Comparison of ENCODE assay signal across 17 cellular contexts in the genomic region with DNA sequence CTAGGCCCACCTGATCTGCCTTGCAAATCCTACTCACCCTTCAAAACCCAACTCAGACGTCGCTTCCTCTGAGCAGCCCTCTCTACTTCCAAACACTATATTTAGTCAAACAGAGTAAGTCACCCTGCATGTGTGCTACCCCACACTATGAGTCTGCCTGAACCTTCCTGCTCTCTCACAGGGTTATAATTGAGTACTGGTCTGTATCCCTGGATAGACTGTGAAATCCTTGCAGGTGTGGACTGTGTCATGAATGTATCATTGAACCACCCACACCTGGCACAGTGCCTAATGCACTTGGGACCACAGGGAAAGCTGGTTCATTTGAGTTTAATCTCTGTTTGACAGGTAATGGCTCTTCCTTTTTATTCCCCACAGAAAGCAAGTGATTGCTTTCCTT. TPM values are rescaled to one million over a fixed set of nuclear protein-coding genes. Genes with fewer than 3 reads are reported as not detected.
DNase-seq lines count a peak whose midpoint lies in the region; ATAC-seq and TF ChIP-seq lines count a peak whose summit lies in the region.
"Had no signal": no experiment of that assay in that cellular context is flagged by ENCODE, and none has a peak within 500 bp of the region (broad histone marks: within the 10 kb centered on the region; RNA-seq: fewer than 3 reads in every experiment).

No MANE protein-coding gene starts in this region.

- no peak overlapping the region for H3K4me3 ChIP-seq in epithelial cell of esophagus (ENCODE audit: low read length)

- peak; percentile 16 for DNase-seq in NCI-H748 (lab: John Stamatoyannopoulos, UW; ENCODE audit: unreplicated experiment)
- DNase-seq in NCI-H748 treated with DMSO at 0.1 percent for 48 hours (lab: John Stamatoyannopoulos, UW) = no peak
- peak; percentile 40 for DNase-seq in Daoy (ENCODE audit: low read depth)
- DNase-seq in epithelial cell of esophagus (ENCODE audit: low read depth) = peak; percentile 65
- no peak for DNase-seq in left lobe of liver (ENCODE audit: low spot score)
- DNase-seq in stimulated activated CD4-positive, alpha-beta T cell treated with anti-CD3 and anti-CD28 coated beads, Interleukin-12 subunit alpha, Interleukin-12 subunit beta, amount 100 ng/mL, for 4 hours = no peak
- DNase-seq: CD8-positive, alpha-beta T cell; COR-L47; DMS153; DMS79 treated with DMSO at 0.1 percent for 48 hours; GDM1; HCEC 1CT; HFFc6 had no signal

- ATAC-seq in left lobe of liver = peak; percentile 69
- no peak for ATAC-seq in GM18861 (IDR thresholded peaks at IDR 0.05; ENCODE audit: unreplicated experiment)
- no peak for ATAC-seq in GM21528 (IDR thresholded peaks at IDR 0.05; ENCODE audit: low FRiP score, unreplicated experiment)
- ATAC-seq: CD8-positive, alpha-beta T cell had no signal

- no peak for TF ChIP-seq CTCF in epithelial cell of esophagus (IDR thresholded peaks at IDR 0.05; ENCODE audit: insufficient read depth, low read depth, low read length, missing control alignments)

RNA-seq across cellular contexts. Expression of gene FBXO39, which starts 3.4 kb away (rescaled TPM):
- 0.12 and 3.0 TPM in 2 replicates for total RNA-seq in Daoy (2014; rRNA removed; shearing (Covaris generic))
- total RNA-seq in left lobe of liver = 0.13 TPM
- total RNA-seq: A673, HFFc6 had no signal

RNA-seq across cellular contexts. Expression of gene XAF1, which starts 23.6 kb away (rescaled TPM):
- total RNA-seq in Daoy (2014; rRNA removed; shearing (Covaris generic)) = 7.5 and 13.7 TPM in 2 replicates
- 27.2 TPM for total RNA-seq in left lobe of liver
- total RNA-seq: A673 had no signal

RNA-seq across cellular contexts. Expression of gene TEKT1, which starts 52.1 kb away (rescaled TPM):
- total RNA-seq in Daoy (2014; rRNA removed; shearing (Covaris generic)) = not detected in 2 replicates
- total RNA-seq in left lobe of liver = not detected
- total RNA-seq: A673; CD8-positive, alpha-beta T cell; H4; HFFc6 had no signal

Comparison
In these comparisons a context has a peak if more than half of its experiments do, and no peak if none do; other contexts are left out.
1. DNase-seq: peak in NCI-H748 (single experiment), Daoy (single experiment) and epithelial cell of esophagus (single experiment); none in NCI-H748 treated with DMSO at 0.1 percent for 48 hours (single experiment), left lobe of liver (single experiment) and stimulated activated CD4-positive, alpha-beta T cell treated with anti-CD3 and anti-CD28 coated beads, Interleukin-12 subunit alpha, Interleukin-12 subunit beta, amount 100 ng/mL, for 4 hours (single experiment).